10 cellular contexts compared by ENCODE assay signal in the genomic region with DNA sequence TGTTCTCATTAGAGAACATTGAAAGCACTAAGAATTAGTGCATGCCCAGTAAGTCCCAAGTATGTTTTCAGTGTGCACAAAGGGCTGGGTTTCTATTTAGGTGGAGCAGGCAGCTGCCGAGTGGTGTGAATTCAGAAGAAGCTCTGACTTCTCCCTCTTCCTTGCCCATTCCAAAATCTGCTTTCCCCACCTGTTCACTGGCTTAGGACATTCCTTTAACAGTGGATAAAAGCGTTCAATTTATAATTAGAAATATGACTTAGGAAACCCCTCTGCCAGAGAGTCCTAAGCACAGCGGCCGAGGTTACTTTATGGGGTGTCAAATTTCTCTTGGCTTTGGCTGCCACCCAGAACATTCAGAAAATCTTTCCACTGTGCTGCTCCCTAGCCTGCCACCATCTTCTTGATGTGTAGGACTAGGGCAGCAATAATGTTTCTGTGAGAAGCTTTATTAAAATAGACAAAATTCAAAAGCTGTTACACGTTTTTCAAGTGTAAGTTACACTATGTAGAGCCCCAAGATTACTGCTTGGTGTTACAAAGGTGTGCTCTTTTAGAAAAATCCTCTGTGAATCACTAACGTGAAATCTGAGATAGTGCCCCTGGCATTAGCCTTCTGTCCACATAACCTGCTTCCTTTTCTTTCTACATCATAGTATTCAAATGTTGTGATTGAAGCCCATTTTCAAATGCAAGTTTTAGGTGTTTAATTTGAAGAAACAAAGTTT.
A peak's percentile ranks its signal among the peaks of the same experiment; 100 is the strongest.
DNase-seq lines count a peak whose midpoint lies in the region; ATAC-seq, FAIRE-seq and TF ChIP-seq lines count a peak whose summit lies in the region.
"Had no signal": no experiment of that assay in that cellular context is flagged by ENCODE, and none has a peak within 500 bp of the region (broad histone marks: within the 10 kb centered on the region; RNA-seq: fewer than 3 reads in every experiment).

No MANE protein-coding gene starts in this region.

- no peak for TF ChIP-seq RAD21 in HepG2 (CRISPR knock-in tag; IDR thresholded peaks at IDR 0.05)

- TF ChIP-seq POLR2A in body of pancreas (IDR thresholded peaks at IDR 0.05) (peak in 2 of 3 donors; percentile 32 to 33), HepG2 (IDR thresholded peaks at IDR 0.05; ENCODE audit: insufficient read depth in 1 of 2, low read depth in 2 of 2, low read length in 2 of 2) (no peak)

- H3K4me1 ChIP-seq in ACC112 (ENCODE audit: control insufficient read depth, insufficient read depth, low read length, unreplicated experiment), result peaks cover 12% of the 10 kb centered on the region
- H3K4me1 ChIP-seq in body of pancreas, result peaks cover 19% of the 10 kb centered on the region
- H3K4me1 ChIP-seq in HepG2 (ENCODE audit: insufficient read depth, low read length), result no peaks in the 10 kb centered on the region

- BruUV-seq in HepG2 (replicated peaks; lab: Mats Ljungman, UMichigan), result no TSS peak

- H3K79me2 ChIP-seq in ACC112 (ENCODE audit: control insufficient read depth, insufficient read depth, low read length, unreplicated experiment), result no peaks in the 10 kb centered on the region
- H3K79me2 ChIP-seq in HepG2 (ENCODE audit: insufficient read depth, low read length), result no peaks in the 10 kb centered on the region

- H3K9me3 ChIP-seq in MG63, result no peaks in the 10 kb centered on the region
- H3K9me3 ChIP-seq in body of pancreas, result no peaks in the 10 kb centered on the region
- no peaks in the 10 kb centered on the region for H3K9me3 ChIP-seq in HepG2 (ENCODE audit: low read length)

- H2AFZ ChIP-seq in ACC112 (ENCODE audit: low read length, unreplicated experiment), result peak overlapping the region; percentile 58
- no peak overlapping the region for H2AFZ ChIP-seq in HepG2 (ENCODE audit: low read length)

- DNase-seq in MG63 (peak; percentile 48), body of pancreas (peak; percentile 60 to 77 (median 68)), HepG2 (ENCODE audit: low spot score) (no peak), activated gamma-delta T cell (lab: John Stamatoyannopoulos, UW) (no peak)
- DNase-seq: activated T-cell treated with anti-CD3 and anti-CD28 coated beads, Interleukin-2, amount 50 U/mL, for 48 hours; DND-41 had no signal

- no peak overlapping the region for H3K4me2 ChIP-seq in HepG2 (ENCODE audit: low read depth, low read length)

- ATAC-seq in body of pancreas (peak; percentile 92), HepG2 (peak; percentile 37; the same call in 1 of the 3 replicates), GM21529 (IDR thresholded peaks at IDR 0.05; ENCODE audit: unreplicated experiment) (no peak), GM21360 (IDR thresholded peaks at IDR 0.05; ENCODE audit: unreplicated experiment) (no peak), GM21825 (IDR thresholded peaks at IDR 0.05; ENCODE audit: unreplicated experiment) (no peak)

- TF ChIP-seq EP300 in HepG2 (IDR thresholded peaks at IDR 0.05; ENCODE audit: low read depth in 2 of 2, low read length in 2 of 2) (no peak), HepG2 (CRISPR knock-in tag; IDR thresholded peaks at IDR 0.05; ENCODE audit: borderline replicate concordance) (no peak)

- H3K27ac ChIP-seq in ACC112 (ENCODE audit: low read depth, low read length), result no peak overlapping the region
- H3K27ac ChIP-seq in body of pancreas, result peak overlapping the region; percentile 42 to 76 (median 64)
- H3K27ac ChIP-seq in HepG2 (ENCODE audit: extremely low read length, insufficient read depth, low read length), result no peak overlapping the region

- no peaks in the 10 kb centered on the region for H3K27me3 ChIP-seq in ACC112 (ENCODE audit: insufficient read depth, low read length)
- no peaks in the 10 kb centered on the region for H3K27me3 ChIP-seq in MG63
- H3K27me3 ChIP-seq in body of pancreas, result no peaks in the 10 kb centered on the region
- no peaks in the 10 kb centered on the region for H3K27me3 ChIP-seq in HepG2 (ENCODE audit: control insufficient read depth in 1 of 2, insufficient read depth in 2 of 2, low read length in 2 of 2)

- TF ChIP-seq CTCF in body of pancreas (IDR thresholded peaks at IDR 0.05), result no peak
- TF ChIP-seq CTCF in HepG2 (CRISPR knock-in tag; IDR thresholded peaks at IDR 0.05), result no peak

- no peaks in the 10 kb centered on the region for H4K20me1 ChIP-seq in HepG2 (ENCODE audit: insufficient read depth, low read length)

- H3K4me3 ChIP-seq in ACC112 (ENCODE audit: low read depth, low read length) (peak overlapping the region; percentile 65), MG63 (0 out of 2 replicates have a peak overlapping the region, but pooled peaks have one; percentile 2), body of pancreas (no peak overlapping the region), HepG2 (replicated peaks in 1 of 3; ENCODE audit: insufficient read depth in 1 of 3, low read depth in 2 of 3, low read length in 3 of 3) (no peak overlapping the region)

- WGBS in body of pancreas, 2 donors, result 10 to 17% methylated on average over 6 of the region's 6 CpGs
- 2% methylated on average over 6 of the region's 6 CpGs for WGBS in HepG2 (ENCODE audit: low lambda C conversion rate)

- intact Hi-C loops in body of pancreas (cut with DNase I), result no loop called here
- intact Hi-C loops in HepG2 (cut with micrococcal nuclease; ENCODE audit: unreplicated experiment), result no loop called here

- POLR2A ChIA-PET in HepG2 (lab: Yijun Ruan, JAX), result no interaction called here

- FAIRE-seq in HepG2 (lab: Jason Lieb, UNC), result no peak

- H3K36me3 ChIP-seq in ACC112 (ENCODE audit: insufficient read depth, low read length) (no peaks in the 10 kb centered on the region), MG63 (no peaks in the 10 kb centered on the region), body of pancreas (replicated peaks in 1 of 2; ENCODE audit: insufficient read depth in 1 of 2, low read depth in 2 of 2) (no peaks in the 10 kb centered on the region), HepG2 (replicated peaks in 1 of 2; ENCODE audit: control insufficient read depth in 1 of 2, insufficient read depth in 2 of 2, low read length in 2 of 2) (no peaks in the 10 kb centered on the region)

- no peak overlapping the region for H3K9ac ChIP-seq in HepG2 (ENCODE audit: insufficient read depth, low read depth, low read length)

- in situ Hi-C loops in HepG2 (cut with HindIII; ENCODE audit: extremely low pct_ligation_motif_present, low pct_unique_long_range_greater_than_20kb), result no loop called here

- CTCF ChIA-PET in HepG2 (lab: Yijun Ruan, JAX; ENCODE audit: low intra/inter-chr PET ratio, low total read pairs), result no interaction called here

TF ChIP-seq in HepG2, 621 proteins besides CTCF, POLR2A, EP300 and RAD21:
- TF ChIP-seq TBX2 (CRISPR knock-in tag; IDR thresholded peaks at IDR 0.05; ENCODE audit: borderline replicate concordance), result no peak
- TF ChIP-seq CC2D1A (CRISPR knock-in tag; IDR thresholded peaks at IDR 0.05), result no peak
- TF ChIP-seq ATF1 (CRISPR knock-in tag; IDR thresholded peaks at IDR 0.05), result no peak
- no peak for TF ChIP-seq ZNF333 (CRISPR knock-in tag; IDR thresholded peaks at IDR 0.05; ENCODE audit: borderline replicate concordance)
- TF ChIP-seq, protein P1, sequence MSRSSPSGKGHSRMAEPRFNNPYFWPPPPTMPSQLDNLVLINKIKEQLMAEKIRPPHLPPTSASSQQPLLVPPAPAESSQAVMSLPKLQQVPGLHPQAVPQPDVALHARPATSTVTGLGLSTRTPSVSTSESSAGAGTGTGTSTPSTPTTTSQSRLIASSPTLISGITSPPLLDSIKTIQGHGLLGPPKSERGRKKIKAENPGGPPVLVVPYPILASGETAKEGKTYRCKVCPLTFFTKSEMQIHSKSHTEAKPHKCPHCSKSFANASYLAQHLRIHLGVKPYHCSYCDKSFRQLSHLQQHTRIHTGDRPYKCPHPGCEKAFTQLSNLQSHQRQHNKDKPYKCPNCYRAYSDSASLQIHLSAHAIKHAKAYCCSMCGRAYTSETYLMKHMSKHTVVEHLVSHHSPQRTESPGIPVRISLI (CRISPR knock-in tag; IDR thresholded peaks at IDR 0.05; ENCODE audit: borderline replicate concordance), result no peak
- TF ChIP-seq GPN1 (CRISPR knock-in tag; IDR thresholded peaks at IDR 0.05; ENCODE audit: borderline replicate concordance), result no peak
- TF ChIP-seq ZMAT3 (CRISPR knock-in tag; conservative IDR thresholded peaks at IDR 0.05), result no peak
- TF ChIP-seq HNF4G (IDR thresholded peaks at IDR 0.05; ENCODE audit: borderline replicate concordance, low read depth, low read length), result no peak
- TF ChIP-seq HNF4G (CRISPR knock-in tag; IDR thresholded peaks at IDR 0.05; ENCODE audit: borderline replicate concordance, low read depth), result no peak
- TF ChIP-seq ZNF652 (CRISPR knock-in tag; IDR thresholded peaks at IDR 0.05; ENCODE audit: borderline replicate concordance, low read depth), result no peak
- no peak for TF ChIP-seq ZNF569 (CRISPR knock-in tag; IDR thresholded peaks at IDR 0.05; ENCODE audit: borderline replicate concordance)
- no peak for TF ChIP-seq HOXD1 (CRISPR knock-in tag; IDR thresholded peaks at IDR 0.05)
TF ChIP-seq in HepG2: peak in this region for 0.

Comparison
In these comparisons a context has a peak if more than half of its experiments do, and no peak if none do; other contexts are left out.
1. H3K27ac ChIP-seq: peak in body of pancreas (4 of 4); none in ACC112 (single experiment) and HepG2 (single experiment).
2. H3K4me3 ChIP-seq: peak in ACC112 (single experiment) and MG63 (single experiment); none in body of pancreas (0 of 2) and HepG2 (0 of 3).
3. DNase-seq: peak in MG63 (single experiment) and body of pancreas (4 of 4); none in HepG2 (single experiment) and activated gamma-delta T cell (single experiment).
4. ATAC-seq: peak in body of pancreas (single experiment) and HepG2 (single experiment); none in GM21529 (single experiment), GM21360 (single experiment) and GM21825 (single experiment).
5. POLR2A ChIP-seq: peak in body of pancreas (2 of 3); none in HepG2 (0 of 2).